11 cellular contexts compared by ENCODE assay signal in the genomic region with DNA sequence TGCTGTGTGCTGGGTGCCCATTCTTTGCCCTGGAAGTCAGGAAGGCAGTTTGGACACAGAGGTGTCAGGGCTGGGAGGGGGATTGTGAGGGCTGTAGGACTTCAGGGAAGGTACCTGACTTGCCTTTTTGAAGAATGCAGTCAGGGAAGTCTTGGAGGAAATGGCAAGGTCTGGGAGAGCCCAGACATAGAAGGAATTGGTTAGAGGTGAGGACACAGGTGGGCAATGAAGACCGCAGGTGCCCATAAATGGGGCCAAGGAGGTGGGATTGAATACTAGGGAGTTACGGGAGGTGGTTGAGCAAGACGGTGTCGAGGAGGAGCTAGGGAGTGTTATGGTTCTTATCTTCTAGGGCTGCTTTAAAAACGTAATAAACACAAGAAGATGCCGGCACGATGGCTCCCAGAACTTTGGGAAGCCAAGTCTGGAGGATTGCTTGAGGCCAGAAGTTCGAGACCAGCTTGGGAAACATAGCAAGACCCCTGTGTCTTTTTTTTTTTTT. TPM values are rescaled to one million over a fixed set of nuclear protein-coding genes. Genes with fewer than 3 reads are reported as not detected.
A peak's percentile ranks its signal among the peaks of the same experiment; 100 is the strongest.
DNase-seq lines count a peak whose midpoint lies in the region; ATAC-seq and TF ChIP-seq lines count a peak whose summit lies in the region.
"Had no signal": no experiment of that assay in that cellular context is flagged by ENCODE, and none has a peak within 500 bp of the region (broad histone marks: within the 10 kb centered on the region; RNA-seq: fewer than 3 reads in every experiment).

No MANE protein-coding gene starts in this region.

- H3K27ac Mint-ChIP-seq in Calu3 (ENCODE audit: unreplicated experiment): no peak overlapping the region
- H3K27ac Mint-ChIP-seq in activated T-helper 17 cell treated with anti-CD3 and anti-CD28 coated beads, Interleukin-2, amount 50 U/mL, for 72 hours: no peak overlapping the region

- H3K4me1 ChIP-seq in muscle layer of colon (ENCODE audit: insufficient read depth, low read length): peaks cover 47% of the 10 kb centered on the region

- H3K4me1 Mint-ChIP-seq in Calu3 (ENCODE audit: low read depth, unreplicated experiment): peaks cover 27% of the 10 kb centered on the region
- peaks cover 21% of the 10 kb centered on the region for H3K4me1 Mint-ChIP-seq in activated T-helper 17 cell treated with anti-CD3 and anti-CD28 coated beads, Interleukin-2, amount 50 U/mL, for 72 hours

- no peaks in the 10 kb centered on the region for H3K9me3 ChIP-seq in muscle layer of colon (ENCODE audit: low read length)

- DNase-seq in Calu3 (no peak), putamen (ENCODE audit: low spot score) (no peak)
- no peak for DNase-seq in activated CD4-positive, CD25-positive, alpha-beta regulatory T cell treated with anti-CD3 and anti-CD28 coated beads, Interleukin-2, amount 50 U/mL, for 72 hours
- DNase-seq: anterior cingulate cortex, GDM1, MV-4-11 had no signal

- H3K4me3 ChIP-seq in muscle layer of colon (ENCODE audit: low read depth in 1 of 2, low read length in 2 of 2): no peak overlapping the region

- ATAC-seq in activated T-helper 17 cell treated with anti-CD3 and anti-CD28 coated beads, Interleukin-2, amount 50 U/mL, for 72 hours (replicated peaks): no peak
- ATAC-seq in HG02884 (IDR thresholded peaks at IDR 0.05; ENCODE audit: unreplicated experiment) (no peak), GM21825 (IDR thresholded peaks at IDR 0.05; ENCODE audit: unreplicated experiment) (no peak)

- H3K9ac ChIP-seq in muscle layer of colon (ENCODE audit: low read length): no peak overlapping the region

- CTCF ChIA-PET in Calu3 (lab: Charles Lee): no interaction called here

- H3K36me3 ChIP-seq in muscle layer of colon (ENCODE audit: insufficient read depth, low read length): no peaks in the 10 kb centered on the region

- H3K27ac ChIP-seq in 22Rv1 (0 out of 2 replicates have a peak overlapping the region, but pooled peaks have one; percentile 22), muscle layer of colon (ENCODE audit: low read depth, low read length) (peak overlapping the region; percentile 34)

- H3K9me3 Mint-ChIP-seq in Calu3 (ENCODE audit: low read depth, unreplicated experiment): no peaks in the 10 kb centered on the region
- H3K9me3 Mint-ChIP-seq in activated T-helper 17 cell treated with anti-CD3 and anti-CD28 coated beads, Interleukin-2, amount 50 U/mL, for 72 hours: no peaks in the 10 kb centered on the region

- TF ChIP-seq CTCF in 22Rv1 (IDR thresholded peaks at IDR 0.05): no peak
- no peak for TF ChIP-seq CTCF in Calu3 (IDR thresholded peaks at IDR 0.05; ENCODE audit: unreplicated experiment)

- no peaks in the 10 kb centered on the region for H3K27me3 Mint-ChIP-seq in Calu3 (ENCODE audit: unreplicated experiment)
- H3K27me3 Mint-ChIP-seq in activated T-helper 17 cell treated with anti-CD3 and anti-CD28 coated beads, Interleukin-2, amount 50 U/mL, for 72 hours: no peaks in the 10 kb centered on the region

- no TSS peak for BruUV-seq in Calu3 (replicated peaks; lab: Mats Ljungman, UMichigan)

- H3K36me3 Mint-ChIP-seq in Calu3 (ENCODE audit: insufficient read depth, unreplicated experiment): peaks cover 52% of the 10 kb centered on the region
- peaks cover 16% of the 10 kb centered on the region for H3K36me3 Mint-ChIP-seq in activated T-helper 17 cell treated with anti-CD3 and anti-CD28 coated beads, Interleukin-2, amount 50 U/mL, for 72 hours (ENCODE audit: low read depth)

- intact Hi-C loops in Calu3 (cut with micrococcal nuclease; ENCODE audit: unreplicated experiment): no loop called here

- peak overlapping the region; percentile 5 for H3K4me3 Mint-ChIP-seq in Calu3 (ENCODE audit: low read depth, unreplicated experiment)
- H3K4me3 Mint-ChIP-seq in activated T-helper 17 cell treated with anti-CD3 and anti-CD28 coated beads, Interleukin-2, amount 50 U/mL, for 72 hours: peak overlapping the region; percentile 86

- H3K27me3 ChIP-seq in muscle layer of colon (ENCODE audit: control insufficient read depth in 1 of 2, insufficient read depth in 2 of 2, low read length in 2 of 2): no peaks in the 10 kb centered on the region

RNA-seq across cellular contexts. Expression of gene DDA1, which starts 1.4 kb away (rescaled TPM):
- 50.8 and 54.9 TPM in 2 replicates for total RNA-seq in Calu3 (2022)
- total RNA-seq in activated T-helper 17 cell treated with anti-CD3 and anti-CD28 coated beads, Interleukin-2, amount 50 U/mL, for 72 hours: 10 to 100 TPM; 27.8 to 45.8 TPM

RNA-seq across cellular contexts. Expression of gene MRPL34, which starts 2.3 kb away (rescaled TPM):
- total RNA-seq in Calu3 (2022): 37.9 and 38.4 TPM in 2 replicates
- total RNA-seq in activated T-helper 17 cell treated with anti-CD3 and anti-CD28 coated beads, Interleukin-2, amount 50 U/mL, for 72 hours: 10 to 100 TPM; 56.2 to 95.9 TPM

RNA-seq across cellular contexts. Expression of gene ABHD8, which starts 4.7 kb away (rescaled TPM):
- 6.0 and 6.2 TPM in 2 replicates for total RNA-seq in Calu3 (2022)
- 1 to 10 TPM; 8.0 to 8.5 TPM for total RNA-seq in activated T-helper 17 cell treated with anti-CD3 and anti-CD28 coated beads, Interleukin-2, amount 50 U/mL, for 72 hours

RNA-seq across cellular contexts. Expression of gene ANKLE1, which starts 26.2 kb away (rescaled TPM):
- 0.32 and 0.66 TPM in 2 replicates for total RNA-seq in Calu3 (2022)
- total RNA-seq in activated T-helper 17 cell treated with anti-CD3 and anti-CD28 coated beads, Interleukin-2, amount 50 U/mL, for 72 hours: 10 to 100 TPM in 1 of 2 donors, 1 to 10 TPM in 1; 4.4 to 11.6 TPM

RNA-seq across cellular contexts. Expression of gene ANO8, which starts 26.7 kb away (rescaled TPM):
- total RNA-seq in Calu3 (2022): 9.6 and 10.5 TPM in 2 replicates
- total RNA-seq in activated T-helper 17 cell treated with anti-CD3 and anti-CD28 coated beads, Interleukin-2, amount 50 U/mL, for 72 hours: 1 to 10 TPM; 3.6 to 3.9 TPM
